Comparison of ENCODE assay signal across 8 cellular contexts in the genomic region with DNA sequence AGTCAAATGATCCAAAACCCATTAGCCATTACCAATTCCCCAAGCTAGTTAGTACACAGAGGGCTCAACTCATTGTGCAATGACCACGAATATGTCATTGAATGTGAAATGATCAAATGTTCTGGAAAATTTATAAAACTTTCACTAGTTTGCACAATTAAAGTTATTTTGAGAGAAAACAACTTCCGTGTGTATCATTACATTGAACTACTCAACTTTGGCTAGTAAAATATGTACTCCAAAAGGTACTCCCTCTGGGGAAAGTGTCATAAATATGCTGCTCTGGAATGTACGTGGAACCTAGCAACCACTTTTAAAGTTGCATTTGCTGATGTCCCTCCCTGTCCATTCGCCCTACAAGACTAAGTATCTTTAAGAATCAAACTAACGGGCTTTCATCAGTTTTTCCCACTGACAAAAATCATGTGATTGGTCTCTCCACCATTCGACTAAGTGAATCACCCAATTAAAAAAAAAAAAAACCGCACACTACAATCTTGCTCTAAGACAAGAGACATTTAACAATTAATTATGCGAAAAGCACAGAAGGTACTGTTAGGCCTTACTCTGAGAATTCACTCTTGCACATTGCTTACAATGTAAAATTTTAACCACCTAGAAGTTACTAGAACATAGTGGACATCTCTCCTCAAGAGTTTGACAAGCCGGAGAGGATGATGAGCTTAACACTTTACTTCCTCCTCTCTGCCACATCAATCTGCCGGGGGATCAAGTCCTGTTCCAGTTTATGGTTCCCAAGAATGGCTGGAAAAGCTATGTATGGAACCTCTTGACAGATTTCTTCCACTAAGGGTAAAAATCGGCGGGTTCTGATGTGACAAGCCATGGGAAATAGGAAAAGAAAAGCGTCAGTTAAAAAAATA.
DNase-seq lines count a peak whose midpoint lies in the region; ATAC-seq and TF ChIP-seq lines count a peak whose summit lies in the region.

No MANE protein-coding gene starts in this region.

- peak overlapping the region; percentile 96 to 100 (median 99) for H3K27ac Mint-ChIP-seq in nephron

- H3K79me2 ChIP-seq in DOHH2 (ENCODE audit: control insufficient read depth, low read length): peaks cover 67% of the 10 kb centered on the region

- peak overlapping the region; percentile 96 for H3K4me2 ChIP-seq in DOHH2 (ENCODE audit: low read length)

- peaks cover 27% of the 10 kb centered on the region for H3K36me3 Mint-ChIP-seq in nephron (ENCODE audit: low read depth)

- H3K9ac ChIP-seq in NT2/D1 (ENCODE audit: insufficient read length, low read depth): peak overlapping the region; percentile 99
- peak overlapping the region; percentile 86 to 97 for H3K9ac ChIP-seq in duodenal mucosa (ENCODE audit: low read depth in 1 of 2, low read length in 2 of 2)

- H3K27me3 ChIP-seq in DOHH2 (ENCODE audit: control insufficient read depth, low read length) (no peaks in the 10 kb centered on the region), NT2/D1 (ENCODE audit: insufficient read depth, insufficient read length) (no peaks in the 10 kb centered on the region), duodenal mucosa (ENCODE audit: control insufficient read depth in 1 of 2, insufficient read depth in 2 of 2, low read length in 2 of 2) (no peaks in the 10 kb centered on the region)

- no peaks in the 10 kb centered on the region for H3K9me2 ChIP-seq in DOHH2 (replicated peaks; ENCODE audit: control insufficient read depth, low read length)

- no peaks in the 10 kb centered on the region for H3K9me3 ChIP-seq in DOHH2 (ENCODE audit: control insufficient read depth, insufficient read depth, low read length)
- H3K9me3 ChIP-seq in NT2/D1 (ENCODE audit: insufficient read depth, low read length): no peaks in the 10 kb centered on the region
- no peaks in the 10 kb centered on the region for H3K9me3 ChIP-seq in duodenal mucosa (ENCODE audit: control insufficient read depth in 1 of 2, low read length in 2 of 2)

- no peaks in the 10 kb centered on the region for H3K9me3 Mint-ChIP-seq in nephron

- ATAC-seq in GM19324 (IDR thresholded peaks at IDR 0.05; ENCODE audit: low FRiP score, unreplicated experiment): no peak

- peaks cover 3% of the 10 kb centered on the region for H3K27me3 Mint-ChIP-seq in nephron (ENCODE audit: low read depth)

- TF ChIP-seq CTCF in DOHH2 (IDR thresholded peaks at IDR 0.05; ENCODE audit: low read depth, low read length, poor library complexity, severe bottlenecking) (no peak), nephron (IDR thresholded peaks at IDR 0.05; ENCODE audit: unreplicated experiment in 3 of 3) (no peak)

- H3K36me3 ChIP-seq in DOHH2 (ENCODE audit: control insufficient read depth, low read length) (peaks cover 27% of the 10 kb centered on the region), NT2/D1 (ENCODE audit: insufficient read depth, insufficient read length, low read length) (peaks cover 33% of the 10 kb centered on the region), duodenal mucosa (ENCODE audit: control insufficient read depth in 1 of 2, insufficient read depth in 2 of 2, low read length in 2 of 2) (no peaks in the 10 kb centered on the region)

- peaks cover 42% of the 10 kb centered on the region for H3K4me1 ChIP-seq in DOHH2 (ENCODE audit: control insufficient read depth, low read length)
- peaks cover 3% of the 10 kb centered on the region for H3K4me1 ChIP-seq in NT2/D1 (ENCODE audit: insufficient read depth, insufficient read length)
- H3K4me1 ChIP-seq in duodenal mucosa (ENCODE audit: control insufficient read depth in 1 of 2, insufficient read depth in 2 of 2, low read length in 2 of 2): peaks cover 32 to 36% of the 10 kb centered on the region in 2 donors

- peak overlapping the region; percentile 97 to 100 (median 99) for H3K4me3 Mint-ChIP-seq in nephron

- no peak overlapping the region for H3K27ac ChIP-seq in DOHH2 (ENCODE audit: low read depth, low read length)
- H3K27ac ChIP-seq in duodenal mucosa (ENCODE audit: low read depth, low read length): no peak overlapping the region

- H3K4me3 ChIP-seq in DOHH2 (ENCODE audit: low read length) (peak overlapping the region; percentile 96), NT2/D1 (ENCODE audit: insufficient read length, low read depth) (peak overlapping the region; percentile 95), duodenal mucosa (ENCODE audit: low read depth in 1 of 2, low read length in 2 of 2) (peak overlapping the region; percentile 93 to 96)

- H4K20me1 ChIP-seq in DOHH2 (ENCODE audit: control insufficient read depth, insufficient read depth, low read depth, low read length): 0 out of 2 replicates have a peak, but pooled peaks cover 5% of the 10 kb centered on the region

- no peaks in the 10 kb centered on the region; the same call in 1 of the 2 replicates for H3F3A ChIP-seq in DOHH2 (ENCODE audit: control insufficient read depth, insufficient read depth)

- peaks cover 44% of the 10 kb centered on the region for H3K4me1 Mint-ChIP-seq in nephron

- no peak for DNase-seq in NT2/D1 (ENCODE audit: low read depth, low spot score)
- DNase-seq in stimulated activated naive CD4-positive, alpha-beta T cell (lab: John Stamatoyannopoulos, UW): no peak
- DNase-seq in midbrain (lab: John Stamatoyannopoulos, UW): no peak
- no peak for DNase-seq in DMS79 (lab: John Stamatoyannopoulos, UW)
